ENCODE assay signal across 1 cellular context in the genomic region with DNA sequence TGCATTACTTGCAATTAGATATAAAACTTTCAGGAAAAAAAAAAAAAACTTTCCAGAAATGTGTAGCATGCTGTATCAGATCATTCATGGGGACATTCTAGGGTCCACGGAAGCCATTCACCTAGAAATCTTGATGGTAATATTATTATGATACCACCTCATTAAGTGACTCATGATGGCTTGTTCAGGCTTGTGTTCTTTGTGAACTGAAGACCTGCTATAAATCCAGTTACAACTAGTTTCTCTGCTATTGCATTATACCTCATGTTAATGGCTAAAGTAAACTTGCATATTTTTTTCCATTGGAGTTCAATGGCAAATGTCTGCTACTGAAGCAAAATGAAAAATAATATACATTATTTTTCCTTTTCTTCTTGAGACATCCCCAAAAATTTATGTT.
TF ChIP-seq lines count a peak whose summit lies in the region.

No MANE protein-coding gene starts in this region.

TF ChIP-seq in HEK293, 187 proteins besides CTCF, POLR2A, EP300 and RAD21 (continued from another document):
- TF ChIP-seq, protein P1, sequence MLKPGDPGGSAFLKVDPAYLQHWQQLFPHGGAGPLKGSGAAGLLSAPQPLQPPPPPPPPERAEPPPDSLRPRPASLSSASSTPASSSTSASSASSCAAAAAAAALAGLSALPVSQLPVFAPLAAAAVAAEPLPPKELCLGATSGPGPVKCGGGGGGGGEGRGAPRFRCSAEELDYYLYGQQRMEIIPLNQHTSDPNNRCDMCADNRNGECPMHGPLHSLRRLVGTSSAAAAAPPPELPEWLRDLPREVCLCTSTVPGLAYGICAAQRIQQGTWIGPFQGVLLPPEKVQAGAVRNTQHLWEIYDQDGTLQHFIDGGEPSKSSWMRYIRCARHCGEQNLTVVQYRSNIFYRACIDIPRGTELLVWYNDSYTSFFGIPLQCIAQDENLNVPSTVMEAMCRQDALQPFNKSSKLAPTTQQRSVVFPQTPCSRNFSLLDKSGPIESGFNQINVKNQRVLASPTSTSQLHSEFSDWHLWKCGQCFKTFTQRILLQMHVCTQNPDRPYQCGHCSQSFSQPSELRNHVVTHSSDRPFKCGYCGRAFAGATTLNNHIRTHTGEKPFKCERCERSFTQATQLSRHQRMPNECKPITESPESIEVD (tag by site-specific recombination; IDR thresholded peaks at IDR 0.05): peak; percentile 54
- TF ChIP-seq FEZF1 (tag by site-specific recombination; IDR thresholded peaks at IDR 0.05) (peak; percentile 10; the same call in 1 of the 2 replicates), ZNF660 (tag by site-specific recombination; IDR thresholded peaks at IDR 0.05) (peak; percentile 47; the same call in 1 of the 2 replicates), OSR2 (tag by site-specific recombination; IDR thresholded peaks at IDR 0.05) (peak; percentile 84), ZEB2 (tag by site-specific recombination; IDR thresholded peaks at IDR 0.05) (peak; percentile 55; the same call in 1 of the 2 replicates), SP7 (tag by site-specific recombination; IDR thresholded peaks at IDR 0.05) (peak; percentile 63; the same call in 1 of the 2 replicates), ZFP3 (tag by site-specific recombination; IDR thresholded peaks at IDR 0.05; ENCODE audit: low read depth) (no peak), ZNF664 (tag by site-specific recombination; IDR thresholded peaks at IDR 0.05) (no peak), ZNF747 (tag by site-specific recombination; IDR thresholded peaks at IDR 0.05) (no peak)
- TF ChIP-seq, protein P2, sequence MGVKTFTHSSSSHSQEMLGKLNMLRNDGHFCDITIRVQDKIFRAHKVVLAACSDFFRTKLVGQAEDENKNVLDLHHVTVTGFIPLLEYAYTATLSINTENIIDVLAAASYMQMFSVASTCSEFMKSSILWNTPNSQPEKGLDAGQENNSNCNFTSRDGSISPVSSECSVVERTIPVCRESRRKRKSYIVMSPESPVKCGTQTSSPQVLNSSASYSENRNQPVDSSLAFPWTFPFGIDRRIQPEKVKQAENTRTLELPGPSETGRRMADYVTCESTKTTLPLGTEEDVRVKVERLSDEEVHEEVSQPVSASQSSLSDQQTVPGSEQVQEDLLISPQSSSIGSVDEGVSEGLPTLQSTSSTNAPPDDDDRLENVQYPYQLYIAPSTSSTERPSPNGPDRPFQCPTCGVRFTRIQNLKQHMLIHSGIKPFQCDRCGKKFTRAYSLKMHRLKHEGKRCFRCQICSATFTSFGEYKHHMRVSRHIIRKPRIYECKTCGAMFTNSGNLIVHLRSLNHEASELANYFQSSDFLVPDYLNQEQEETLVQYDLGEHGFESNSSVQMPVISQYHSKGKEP (tag by site-specific recombination; IDR thresholded peaks at IDR 0.05): peak; percentile 68
- TF ChIP-seq, protein P3, sequence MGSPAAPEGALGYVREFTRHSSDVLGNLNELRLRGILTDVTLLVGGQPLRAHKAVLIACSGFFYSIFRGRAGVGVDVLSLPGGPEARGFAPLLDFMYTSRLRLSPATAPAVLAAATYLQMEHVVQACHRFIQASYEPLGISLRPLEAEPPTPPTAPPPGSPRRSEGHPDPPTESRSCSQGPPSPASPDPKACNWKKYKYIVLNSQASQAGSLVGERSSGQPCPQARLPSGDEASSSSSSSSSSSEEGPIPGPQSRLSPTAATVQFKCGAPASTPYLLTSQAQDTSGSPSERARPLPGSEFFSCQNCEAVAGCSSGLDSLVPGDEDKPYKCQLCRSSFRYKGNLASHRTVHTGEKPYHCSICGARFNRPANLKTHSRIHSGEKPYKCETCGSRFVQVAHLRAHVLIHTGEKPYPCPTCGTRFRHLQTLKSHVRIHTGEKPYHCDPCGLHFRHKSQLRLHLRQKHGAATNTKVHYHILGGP (tag by site-specific recombination; IDR thresholded peaks at IDR 0.05): 0 out of 2 replicates have a peak, but pooled peaks have one; percentile 20
TF ChIP-seq in HEK293: peak in this region for 8.
